10 cellular contexts compared by ENCODE assay signal in genomic region chr11:128713595-128713994, GRCh38. TPM values are rescaled to one million over a fixed set of nuclear protein-coding genes. Genes with fewer than 3 reads are reported as not detected.
DNase-seq lines count a peak whose midpoint lies in the region; ATAC-seq, FAIRE-seq and TF ChIP-seq lines count a peak whose summit lies in the region.
"Had no signal": no experiment of that assay in that cellular context is flagged by ENCODE, and none has a peak within 500 bp of the region (broad histone marks: within the 10 kb centered on the region; RNA-seq: fewer than 3 reads in every experiment).

No MANE protein-coding gene starts in this region.

- peak overlapping the region; percentile 21 for H3K4me2 ChIP-seq in Loucy (ENCODE audit: low read depth, low read length, poor library complexity, severe bottlenecking)

- peak overlapping the region; percentile 27 to 56 for H3K27ac Mint-ChIP-seq in stimulated activated naive CD8-positive, alpha-beta T cell treated with anti-CD3 and anti-CD28 coated beads, Interleukin-15, amount 100 ng/mL, for 72 hours

- no peak for FAIRE-seq in D721Med (lab: Jason Lieb, UNC)

- WGBS in heart right ventricle, 2 donors = 62 to 67% methylated on average over 5 of the region's 5 CpGs

- H3K4me1 ChIP-seq in heart right ventricle = peaks cover 6 to 100% (median 80%) of the 10 kb centered on the region in 9 donors
- H3K4me1 ChIP-seq in Loucy (ENCODE audit: insufficient read depth, low read length, poor library complexity, severe bottlenecking) = peaks cover 80% of the 10 kb centered on the region
- H3K4me1 ChIP-seq in adipocyte (ENCODE audit: control insufficient read depth, insufficient read depth, low read length) = peaks cover 32% of the 10 kb centered on the region

- H3K9me3 Mint-ChIP-seq in stimulated activated naive CD8-positive, alpha-beta T cell treated with anti-CD3 and anti-CD28 coated beads, Interleukin-15, amount 100 ng/mL, for 72 hours = peaks cover 9 to 11% of the 10 kb centered on the region in 2 donors

- peaks cover 0 to 6% (median 0%) of the 10 kb centered on the region in 9 donors for H3K36me3 ChIP-seq in heart right ventricle
- H3K36me3 ChIP-seq in Loucy (ENCODE audit: insufficient read depth, low read length) = peaks cover 12% of the 10 kb centered on the region; the same call in 1 of the 2 replicates
- H3K36me3 ChIP-seq in adipocyte (ENCODE audit: control insufficient read depth, insufficient read depth, low read length, severe bottlenecking) = no peaks in the 10 kb centered on the region

- no peaks in the 10 kb centered on the region for H3K9me2 ChIP-seq in Loucy (replicated peaks; ENCODE audit: low read depth, low read length)

- H4K20me1 ChIP-seq in Loucy (ENCODE audit: insufficient read depth, low read length, poor library complexity, severe bottlenecking) = peaks cover 63% of the 10 kb centered on the region

- peak overlapping the region in 8 of 10 donors; percentile 4 to 93 (median 51) for H3K27ac ChIP-seq in heart right ventricle

- no peaks in the 10 kb centered on the region for H3K27me3 ChIP-seq in heart right ventricle
- no peaks in the 10 kb centered on the region for H3K27me3 ChIP-seq in Loucy (ENCODE audit: insufficient read depth, low read length, poor library complexity, severe bottlenecking)
- no peaks in the 10 kb centered on the region for H3K27me3 ChIP-seq in adipocyte (replicated peaks; ENCODE audit: control insufficient read depth, insufficient read depth, low read length)

- DNase-seq in heart right ventricle (no peak), Right ventricle myocardium inferior (ENCODE audit: missing footprints) (no peak), adipocyte (ENCODE audit: low read depth) (peak; percentile 14), left colon (no peak), D721Med (ENCODE audit: insufficient read length, low spot score) (no peak), head of caudate nucleus (no peak)
- no peak for DNase-seq in stimulated activated naive CD8-positive, alpha-beta T cell treated with anti-CD3 and anti-CD28 coated beads, Interleukin-15, amount 100 ng/mL, for 72 hours
- DNase-seq: activated CD4-positive, CD25-positive, alpha-beta regulatory T cell treated with anti-CD3 and anti-CD28 coated beads, Interleukin-2, amount 50 U/mL, for 72 hours; NCI-H226 had no signal

- H3K9ac ChIP-seq in Loucy (ENCODE audit: low read depth, low read length, poor library complexity, severe bottlenecking) (no peak overlapping the region), adipocyte (ENCODE audit: low read length) (no peak overlapping the region)

- H3K4me3 ChIP-seq in heart right ventricle (no peak overlapping the region), Loucy (ENCODE audit: low read length, poor library complexity, severe bottlenecking) (no peak overlapping the region), adipocyte (ENCODE audit: low read length) (no peak overlapping the region)

- H2AFZ ChIP-seq in Loucy (ENCODE audit: low read length) = no peak overlapping the region

- H3F3A ChIP-seq in Loucy (ENCODE audit: low read depth) = 0 out of 2 replicates have a peak, but pooled peaks cover 2% of the 10 kb centered on the region

- no peak for ATAC-seq in heart right ventricle
- no peak for ATAC-seq in Right ventricle myocardium inferior
- ATAC-seq in stimulated activated naive CD8-positive, alpha-beta T cell treated with anti-CD3 and anti-CD28 coated beads, Interleukin-15, amount 100 ng/mL, for 72 hours = peak; percentile 45
- ATAC-seq in left colon = no peak

- H3K4me1 Mint-ChIP-seq in stimulated activated naive CD8-positive, alpha-beta T cell treated with anti-CD3 and anti-CD28 coated beads, Interleukin-15, amount 100 ng/mL, for 72 hours = peaks cover 86% of the 10 kb centered on the region

- no peaks in the 10 kb centered on the region for H3K27me3 Mint-ChIP-seq in stimulated activated naive CD8-positive, alpha-beta T cell treated with anti-CD3 and anti-CD28 coated beads, Interleukin-15, amount 100 ng/mL, for 72 hours

- H3K4me3 Mint-ChIP-seq in stimulated activated naive CD8-positive, alpha-beta T cell treated with anti-CD3 and anti-CD28 coated beads, Interleukin-15, amount 100 ng/mL, for 72 hours = no peak overlapping the region

- no peaks in the 10 kb centered on the region for H3K9me3 ChIP-seq in heart right ventricle
- no peaks in the 10 kb centered on the region for H3K9me3 ChIP-seq in Loucy (ENCODE audit: insufficient read depth, low read depth, low read length)
- no peaks in the 10 kb centered on the region for H3K9me3 ChIP-seq in adipocyte (ENCODE audit: control insufficient read depth, low read length)

- intact Hi-C loops in heart right ventricle (cut with DNase I) = no loop called here
- intact Hi-C loops in Right ventricle myocardium inferior (cut with DNase I) = no loop called here
- intact Hi-C loops in left colon (cut with DNase I, micrococcal nuclease) = no loop called here
- intact Hi-C loops in head of caudate nucleus (cut with DNase I) = no loop called here

- peaks cover 100% of the 10 kb centered on the region for H3K79me2 ChIP-seq in Loucy (ENCODE audit: insufficient read depth, low read length)

- TF ChIP-seq CTCF in heart right ventricle (IDR thresholded peaks at IDR 0.05) = no peak
- TF ChIP-seq CTCF in Loucy (conservative IDR thresholded peaks at IDR 0.05; ENCODE audit: low read length) = no peak
- TF ChIP-seq CTCF in D721Med (IDR thresholded peaks at IDR 0.05; ENCODE audit: insufficient read depth, missing control alignments) = no peak

RNA-seq across cellular contexts. Expression of gene FLI1, which starts 19.7 kb away (rescaled TPM):
- 10 to 100 TPM; 11.7 to 33.3 (median 17.2) TPM for total RNA-seq in heart right ventricle
- 10 to 100 TPM; 11.4 to 12.1 TPM for polyA plus RNA-seq in heart right ventricle
- total RNA-seq in Right ventricle myocardium inferior = 18.3 TPM
- total RNA-seq in left colon = 10 to 100 TPM in 1 of 2 donors, 1 to 10 TPM in 1; 5.6 to 10.6 TPM
